In the genomic region with DNA sequence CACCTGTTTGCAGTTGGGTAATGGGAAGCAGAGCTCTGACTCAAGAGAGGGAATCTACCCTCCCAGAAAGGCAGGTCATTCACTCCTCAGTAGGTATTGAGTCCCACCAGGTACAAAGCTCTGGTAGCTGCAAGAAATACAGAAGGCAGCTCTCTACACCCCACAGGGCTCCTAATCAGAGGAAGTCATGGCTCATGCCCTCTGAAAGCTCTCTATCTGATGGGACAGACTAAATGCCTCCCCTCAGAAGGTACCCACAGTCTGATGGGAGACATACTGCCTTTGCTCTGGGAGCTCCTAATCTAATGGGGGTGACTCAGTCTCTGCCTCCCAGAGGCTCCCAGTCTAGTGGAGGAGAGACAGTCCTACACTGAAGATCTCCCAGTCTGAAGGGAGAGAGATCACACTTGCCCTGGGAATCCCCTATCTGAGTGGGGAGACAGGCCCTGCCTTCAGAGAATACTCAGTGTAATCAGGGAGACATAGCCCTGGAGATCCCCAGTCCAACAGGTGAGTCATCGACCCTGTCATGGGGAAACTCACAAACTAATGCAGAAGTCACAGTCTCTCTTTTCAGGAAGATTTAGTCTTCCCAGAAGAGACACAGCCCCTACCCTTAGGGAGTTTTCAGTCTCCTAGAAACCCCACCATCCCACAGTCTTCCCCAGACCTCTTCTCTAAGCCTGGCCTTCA, we compare ENCODE assay signal across 9 cellular contexts. TPM values are rescaled to one million over a fixed set of nuclear protein-coding genes. Genes with fewer than 3 reads are reported as not detected.
DNase-seq lines count a peak whose midpoint lies in the region; ATAC-seq and TF ChIP-seq lines count a peak whose summit lies in the region.
"Had no signal": no experiment of that assay in that cellular context is flagged by ENCODE, and none has a peak within 500 bp of the region (broad histone marks: within the 10 kb centered on the region; RNA-seq: fewer than 3 reads in every experiment).

No MANE protein-coding gene starts in this region.

- no peak overlapping the region for H3K4me3 ChIP-seq in epithelial cell of proximal tubule (ENCODE audit: low read depth, low read length)
- H3K4me3 ChIP-seq in colonic mucosa: no peak overlapping the region
- H3K4me3 ChIP-seq in suprapubic skin: no peak overlapping the region
- H3K4me3 ChIP-seq: right lobe of liver had no signal

- TF ChIP-seq POLR2A in suprapubic skin (IDR thresholded peaks at IDR 0.05): no peak

- H3K9me3 ChIP-seq in colonic mucosa (no peaks in the 10 kb centered on the region), suprapubic skin (no peaks in the 10 kb centered on the region)
- H3K9me3 ChIP-seq: right lobe of liver had no signal

- H3K27ac ChIP-seq in colonic mucosa (no peak overlapping the region), suprapubic skin (no peak overlapping the region)
- H3K27ac ChIP-seq: right lobe of liver had no signal

- no peaks in the 10 kb centered on the region for H3K36me3 ChIP-seq in colonic mucosa
- H3K36me3 ChIP-seq in suprapubic skin: no peaks in the 10 kb centered on the region
- H3K36me3 ChIP-seq: right lobe of liver had no signal

- H3K9ac ChIP-seq in colonic mucosa (ENCODE audit: low read depth in 2 of 2, low read length in 2 of 2): no peak overlapping the region

- intact Hi-C loops in colonic mucosa (cut with DNase I): no loop called here
- intact Hi-C loops in Right ventricle myocardium inferior (cut with DNase I): no loop called here

- H3K27me3 ChIP-seq in colonic mucosa: no peaks in the 10 kb centered on the region
- H3K27me3 ChIP-seq in suprapubic skin: no peaks in the 10 kb centered on the region
- H3K27me3 ChIP-seq: right lobe of liver had no signal

- 50% methylated on average over 1 of the region's 1 CpG for WGBS in suprapubic skin

- ATAC-seq in GM21367 (IDR thresholded peaks at IDR 0.05; ENCODE audit: unreplicated experiment): peak; percentile 73
- peak; percentile 67 for ATAC-seq in HG03520 (IDR thresholded peaks at IDR 0.05; ENCODE audit: unreplicated experiment)
- no peak for ATAC-seq in Right ventricle myocardium inferior

- no peak for TF ChIP-seq CTCF in epithelial cell of proximal tubule (conservative IDR thresholded peaks at IDR 0.05; ENCODE audit: low read depth, low read length)
- no peak for TF ChIP-seq CTCF in colonic mucosa (IDR thresholded peaks at IDR 0.05)
- no peak for TF ChIP-seq CTCF in suprapubic skin (IDR thresholded peaks at IDR 0.05)

- no peak for TF ChIP-seq EP300 in suprapubic skin (IDR thresholded peaks at IDR 0.05)

- DNase-seq in EL (peak; percentile 79), epithelial cell of proximal tubule (ENCODE audit: low read depth) (peak; percentile 79), colonic mucosa (no peak), suprapubic skin (ENCODE audit: low spot score in 2 of 2) (no peak), Right ventricle myocardium inferior (ENCODE audit: missing footprints) (no peak), NCI-H510A (lab: John Stamatoyannopoulos, UW) (no peak)
- DNase-seq: right lobe of liver had no signal

- H3K4me1 ChIP-seq in colonic mucosa (no peaks in the 10 kb centered on the region), suprapubic skin (peaks cover 4% of the 10 kb centered on the region)
- H3K4me1 ChIP-seq: right lobe of liver had no signal

RNA-seq across cellular contexts. Expression of a gene that starts 23.7 kb away (rescaled TPM):
- total RNA-seq in epithelial cell of proximal tubule: 0.23 TPM in 1 of 2 replicates, not detected in the other
- total RNA-seq in colonic mucosa: under 1 TPM in 1 of 2 donors, not detected in 1; 0.21 TPM
- total RNA-seq in suprapubic skin: under 1 TPM in 2 of 4 donors, not detected in 2; 0.23 to 0.34 TPM
- not detected for total RNA-seq in Right ventricle myocardium inferior

RNA-seq across cellular contexts. Expression of a gene that starts 45.0 kb away (rescaled TPM):
- total RNA-seq in epithelial cell of proximal tubule (65.5 and 72.0 TPM in 2 replicates), colonic mucosa (100 to 1,000 TPM in 1 of 2 donors, 10 to 100 TPM in 1; 92.5 to 110 TPM), suprapubic skin (100 to 1,000 TPM in 2 of 4 donors, 10 to 100 TPM in 2; 74.2 to 165 (median 127) TPM), Right ventricle myocardium inferior (5.9 TPM)

Comparison
In these comparisons a context has a peak if more than half of its experiments do, and no peak if none do; other contexts are left out.
1. DNase-seq: peak in EL (single experiment) and epithelial cell of proximal tubule (single experiment); none in colonic mucosa (single experiment), suprapubic skin (0 of 2), Right ventricle myocardium inferior (single experiment) and NCI-H510A (single experiment).